ENCODE assay signal across 35 cellular contexts in the genomic region with DNA sequence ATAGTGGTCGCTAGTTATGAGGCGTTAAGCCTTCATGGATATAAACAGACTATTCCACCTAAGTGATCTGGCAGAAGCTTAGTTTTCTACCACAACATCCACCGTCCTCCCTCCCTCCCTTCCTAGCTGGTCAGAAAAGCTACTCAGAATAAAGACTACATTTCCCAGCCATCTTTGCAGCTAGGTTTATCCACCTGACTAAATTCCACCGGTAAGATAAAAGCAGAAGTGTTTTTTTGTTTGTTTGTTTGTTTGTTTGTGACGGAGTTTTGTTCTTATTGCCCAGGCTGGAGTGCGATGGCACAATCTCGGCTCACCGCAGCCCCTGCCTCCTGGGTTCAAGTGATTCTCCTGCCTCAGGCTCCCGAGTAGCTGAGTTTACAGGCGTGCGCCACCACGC. TPM values are rescaled to one million over a fixed set of nuclear protein-coding genes. Genes with fewer than 3 reads are reported as not detected.
"Had no signal": no experiment of that assay in that cellular context is flagged by ENCODE, and none has a peak within 500 bp of the region (broad histone marks: within the 10 kb centered on the region; RNA-seq: fewer than 3 reads in every experiment).

No MANE protein-coding gene starts in this region.

- H3K9me3 ChIP-seq: ascending aorta, colonic mucosa had no signal

- H3K4me1 ChIP-seq: colonic mucosa had no signal

- H3K27me3 ChIP-seq: ascending aorta, cardiac muscle cell, colonic mucosa had no signal

- FAIRE-seq: bronchial epithelial cell, TTC549 had no signal

- H3K27ac ChIP-seq: ascending aorta, cardiac muscle cell, colonic mucosa, VCaP had no signal

- H3K36me3 ChIP-seq: ascending aorta, cardiac muscle cell, colonic mucosa had no signal

- DNase-seq: activated CD4-positive, alpha-beta memory T cell treated with anti-CD3 and anti-CD28 coated beads, Interleukin-2, amount 10 ng/mL, durations not matched to agents 7 days and 5 days; activated CD4-positive, alpha-beta T cell treated with anti-CD3 and anti-CD28 coated beads for 1 hour; activated CD4-positive, alpha-beta T cell treated with anti-CD3 and anti-CD28 coated beads for 36 hours; activated CD4-positive, alpha-beta T cell treated with anti-CD3 and anti-CD28 coated beads for 48 hours; activated CD4-positive, alpha-beta T cell treated with anti-CD3 and anti-CD28 coated beads, Interleukin-2, amount 10 ng/mL, durations not matched to agents 7 days and 5 days; activated CD4-positive, alpha-beta T cell treated with anti-CD3 and anti-CD28 coated beads, Interleukin-2, amount 50 U/mL, for 48 hours; activated CD4-positive, CD25-positive, alpha-beta regulatory T cell; activated CD8-positive, alpha-beta memory T cell treated with anti-CD3 and anti-CD28 coated beads for 24 hours; activated CD8-positive, alpha-beta memory T cell treated with anti-CD3 and anti-CD28 coated beads, Interleukin-2, amount 10 ng/mL, durations not matched to agents 7 days and 5 days; activated CD8-positive, alpha-beta memory T cell treated with anti-CD3 and anti-CD28 coated beads, Interleukin-2, amount 50 U/mL, for 48 hours; activated CD8-positive, alpha-beta T cell treated with anti-CD3 and anti-CD28 coated beads, Interleukin-2, amount 10 ng/mL, durations not matched to agents 7 days and 5 days; activated effector memory CD4-positive, alpha-beta T cell treated with Interleukin-2 at 50 U/mL for 16 hours; activated gamma-delta T cell; activated naive CD4-positive, alpha-beta T cell treated with anti-CD3 and anti-CD28 coated beads, Interleukin-2, amount 10 ng/mL, durations not matched to agents 7 days and 5 days; activated naive CD4-positive, alpha-beta T cell treated with Interleukin-2 at 50 U/mL for 16 hours; activated naive CD8-positive, alpha-beta T cell treated with anti-CD3 and anti-CD28 coated beads, Interleukin-2, amount 10 ng/mL, durations not matched to agents 7 days and 5 days; activated naive CD8-positive, alpha-beta T cell treated with anti-CD3 and anti-CD28 coated beads, Interleukin-2, amount 50 U/mL, for 24 hours; activated T-cell treated with anti-CD3 and anti-CD28 coated beads, Interleukin-2, amount 50 U/mL, for 24 hours; activated T-cell treated with anti-CD3 and anti-CD28 coated beads, Interleukin-2, amount 50 U/mL, for 48 hours; amygdala; anterior cingulate cortex; caudate nucleus; cerebellar nuclear complex; colonic mucosa; T-helper 2 cell; T-helper 9 cell had no signal

- H3K4me3 ChIP-seq: ascending aorta, cardiac muscle cell, colonic mucosa had no signal

- ATAC-seq: activated CD4-positive, alpha-beta T cell treated with anti-CD3 and anti-CD28 coated beads for 36 hours; activated CD4-positive, CD25-positive, alpha-beta regulatory T cell treated with anti-CD3 and anti-CD28 coated beads, Interleukin-2, amount 50 U/mL, for 24 hours; activated CD8-positive, alpha-beta memory T cell treated with anti-CD3 and anti-CD28 coated beads, Interleukin-2, amount 10 ng/mL, durations not matched to agents 7 days and 5 days; activated CD8-positive, alpha-beta T cell treated with anti-CD3 and anti-CD28 coated beads, Interleukin-2, amount 10 ng/mL, durations not matched to agents 7 days and 5 days; activated naive CD8-positive, alpha-beta T cell treated with anti-CD3 and anti-CD28 coated beads, Interleukin-2, amount 50 U/mL, for 24 hours had no signal

RNA-seq across cellular contexts. Expression of a gene that starts 44.3 kb away (rescaled TPM):
- total RNA-seq: activated CD4-positive, alpha-beta memory T cell treated with anti-CD3 and anti-CD28 coated beads, Interleukin-2, amount 10 ng/mL, durations not matched to agents 7 days and 5 days; activated CD4-positive, alpha-beta T cell treated with anti-CD3 and anti-CD28 coated beads for 36 hours; activated CD4-positive, alpha-beta T cell treated with anti-CD3 and anti-CD28 coated beads, Interleukin-2, amount 10 ng/mL, durations not matched to agents 7 days and 5 days; activated CD8-positive, alpha-beta memory T cell treated with anti-CD3 and anti-CD28 coated beads, Interleukin-2, amount 10 ng/mL, durations not matched to agents 7 days and 5 days; activated CD8-positive, alpha-beta T cell treated with anti-CD3 and anti-CD28 coated beads, Interleukin-2, amount 10 ng/mL, durations not matched to agents 7 days and 5 days; activated naive CD8-positive, alpha-beta T cell treated with anti-CD3 and anti-CD28 coated beads, Interleukin-2, amount 10 ng/mL, durations not matched to agents 7 days and 5 days; activated T-helper 2 cell treated with anti-CD3 and anti-CD28 coated beads, Interferon-gamma antibody, Interleukin-2, Interleukin-4, amounts not matched to agents 10 μg/mL and 5 μg/mL and 100 μg/mL, durations not matched to agents 14 hours and 24 hours and 36 hours; ascending aorta; bronchial epithelial cell; cardiac muscle cell; chondrocyte; colonic mucosa had no signal
- polyA plus RNA-seq: adipose tissue, cardiac muscle cell had no signal
